ENCODE assay signal across 16 cellular contexts in the genomic region with DNA sequence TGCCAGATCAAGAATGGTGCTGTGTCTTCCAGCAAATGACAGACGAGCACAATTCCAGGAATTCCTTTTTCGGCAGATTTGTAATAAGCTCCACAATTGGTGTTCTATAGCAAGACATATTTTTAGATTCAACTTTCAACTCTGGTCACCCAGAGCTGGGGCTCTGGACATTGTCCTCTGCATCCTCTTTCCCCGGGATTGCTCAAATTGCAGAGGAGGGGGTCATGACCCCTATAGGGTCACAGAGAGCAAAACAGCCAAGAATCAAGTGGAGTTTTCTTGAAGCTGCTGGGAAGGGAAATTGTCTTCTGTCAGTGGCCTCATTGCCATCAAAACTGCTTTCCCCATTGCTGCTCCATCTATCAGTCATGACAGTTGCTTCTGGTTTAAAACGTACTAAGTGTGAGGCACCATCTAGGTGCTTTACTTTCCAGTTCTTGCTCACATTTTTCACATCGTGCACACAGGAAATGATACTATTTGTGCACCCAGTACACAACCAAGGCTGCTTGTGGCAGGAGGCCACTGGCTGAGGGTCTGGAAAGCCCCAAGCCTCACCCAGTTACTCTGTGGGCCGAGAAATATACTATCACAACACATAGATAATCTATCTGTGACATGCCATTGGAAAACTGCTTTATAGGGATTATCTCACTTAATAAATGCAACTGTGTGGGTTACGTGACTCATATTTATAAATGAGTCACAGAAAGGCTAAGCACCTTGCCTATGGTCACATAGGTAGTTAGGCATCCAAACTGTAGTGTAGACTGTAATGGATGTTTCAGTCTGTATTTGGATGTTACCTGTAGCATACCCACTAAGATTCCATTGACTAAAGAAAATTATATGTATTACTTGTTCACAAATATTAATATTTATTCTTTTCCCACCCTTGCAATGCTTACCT.
DNase-seq lines count a peak whose midpoint lies in the region; ATAC-seq and TF ChIP-seq lines count a peak whose summit lies in the region.
"Had no signal": no experiment of that assay in that cellular context is flagged by ENCODE, and none has a peak within 500 bp of the region (broad histone marks: within the 10 kb centered on the region; RNA-seq: fewer than 3 reads in every experiment).

No MANE protein-coding gene starts in this region.

- no peak overlapping the region for H3K4me3 Mint-ChIP-seq in activated naive CD8-positive, alpha-beta T cell treated with anti-CD3 and anti-CD28 coated beads, Interleukin-2, amount 50 U/mL, for 24 hours
- H3K4me3 Mint-ChIP-seq: activated B cell treated with CpG ODN at 0.5 μM for 24 hours had no signal

- TF ChIP-seq CTCF in GM13976 (IDR thresholded peaks at IDR 0.05; ENCODE audit: borderline replicate concordance, control extremely low read depth, extremely low read depth, insufficient read depth, missing control alignments), result no peak
- TF ChIP-seq CTCF in BE2C (IDR thresholded peaks at IDR 0.05; ENCODE audit: low read depth, low read length), result no peak

- H3K27me3 Mint-ChIP-seq in activated naive CD8-positive, alpha-beta T cell treated with anti-CD3 and anti-CD28 coated beads, Interleukin-2, amount 50 U/mL, for 24 hours, result peaks cover 4% of the 10 kb centered on the region

- peaks cover 20% of the 10 kb centered on the region for H3K4me1 ChIP-seq in BE2C
- H3K4me1 ChIP-seq: adrenal gland, heart right ventricle, lower lobe of right lung, parathyroid adenoma had no signal

- no peaks in the 10 kb centered on the region; the same call in 1 of the 2 replicates for H3K9me3 ChIP-seq in BE2C
- H3K9me3 ChIP-seq: adrenal gland, heart right ventricle, lower lobe of right lung had no signal

- H3K36me3 ChIP-seq in BE2C, result no peaks in the 10 kb centered on the region
- H3K36me3 ChIP-seq: adrenal gland, heart right ventricle, lower lobe of right lung had no signal

- in situ Hi-C loops in GM13976 (cut with MboI; ENCODE audit: low sequenced_read_pairs, unreplicated experiment), result no loop called here

- no peaks in the 10 kb centered on the region for H3K27me3 ChIP-seq in BE2C
- H3K27me3 ChIP-seq: adrenal gland had no signal

- H3K4me1 Mint-ChIP-seq in activated naive CD8-positive, alpha-beta T cell treated with anti-CD3 and anti-CD28 coated beads, Interleukin-2, amount 50 U/mL, for 24 hours, result peaks cover 2% of the 10 kb centered on the region
- H3K4me1 Mint-ChIP-seq: activated B cell treated with CpG ODN at 0.5 μM for 24 hours had no signal

- H3K36me3 Mint-ChIP-seq in activated naive CD8-positive, alpha-beta T cell treated with anti-CD3 and anti-CD28 coated beads, Interleukin-2, amount 50 U/mL, for 24 hours (ENCODE audit: low read depth), result no peaks in the 10 kb centered on the region

- peak; percentile 14 for DNase-seq in GM13976 (ENCODE audit: low spot score)
- DNase-seq in activated naive CD8-positive, alpha-beta T cell treated with anti-CD3 and anti-CD28 coated beads, Interleukin-2, amount 50 U/mL, for 24 hours, result no peak
- no peak for DNase-seq in NCI-H1417 (lab: John Stamatoyannopoulos, UW)
- no peak for DNase-seq in BE2C
- DNase-seq in activated naive CD4-positive, alpha-beta T cell treated with anti-CD3 and anti-CD28 coated beads, Interleukin-2, amount 50 U/mL, for 16 hours, result no peak
- DNase-seq: activated B cell treated with CpG ODN at 0.5 μM for 24 hours; heart right ventricle; Karpas-422; lower lobe of right lung; SHP77; stimulated activated CD4-positive, alpha-beta T cell treated with anti-CD3 and anti-CD28 coated beads, Interleukin-4, amount 100 ng/mL, for 4 hours had no signal

- H3K9me3 Mint-ChIP-seq in activated naive CD8-positive, alpha-beta T cell treated with anti-CD3 and anti-CD28 coated beads, Interleukin-2, amount 50 U/mL, for 24 hours, result no peaks in the 10 kb centered on the region

- no peak overlapping the region for H3K4me3 ChIP-seq in BE2C (ENCODE audit: low read depth, low read length)
- H3K4me3 ChIP-seq: adrenal gland, heart right ventricle, lower lobe of right lung had no signal

- peak; percentile 79 for ATAC-seq in GM18873 (IDR thresholded peaks at IDR 0.05; ENCODE audit: low FRiP score, unreplicated experiment)
- ATAC-seq in HG02981 (IDR thresholded peaks at IDR 0.05; ENCODE audit: unreplicated experiment), result peak; percentile 67
- peak; percentile 36 for ATAC-seq in activated naive CD8-positive, alpha-beta T cell treated with anti-CD3 and anti-CD28 coated beads, Interleukin-2, amount 50 U/mL, for 24 hours
- no peak for ATAC-seq in GM21723 (IDR thresholded peaks at IDR 0.05; ENCODE audit: unreplicated experiment)
- ATAC-seq: heart right ventricle, lower lobe of right lung had no signal

- H3K27ac Mint-ChIP-seq in activated naive CD8-positive, alpha-beta T cell treated with anti-CD3 and anti-CD28 coated beads, Interleukin-2, amount 50 U/mL, for 24 hours, result no peak overlapping the region
- H3K27ac Mint-ChIP-seq: activated B cell treated with CpG ODN at 0.5 μM for 24 hours had no signal
